ENCODE assay signal across 8 cellular contexts in the genomic region with DNA sequence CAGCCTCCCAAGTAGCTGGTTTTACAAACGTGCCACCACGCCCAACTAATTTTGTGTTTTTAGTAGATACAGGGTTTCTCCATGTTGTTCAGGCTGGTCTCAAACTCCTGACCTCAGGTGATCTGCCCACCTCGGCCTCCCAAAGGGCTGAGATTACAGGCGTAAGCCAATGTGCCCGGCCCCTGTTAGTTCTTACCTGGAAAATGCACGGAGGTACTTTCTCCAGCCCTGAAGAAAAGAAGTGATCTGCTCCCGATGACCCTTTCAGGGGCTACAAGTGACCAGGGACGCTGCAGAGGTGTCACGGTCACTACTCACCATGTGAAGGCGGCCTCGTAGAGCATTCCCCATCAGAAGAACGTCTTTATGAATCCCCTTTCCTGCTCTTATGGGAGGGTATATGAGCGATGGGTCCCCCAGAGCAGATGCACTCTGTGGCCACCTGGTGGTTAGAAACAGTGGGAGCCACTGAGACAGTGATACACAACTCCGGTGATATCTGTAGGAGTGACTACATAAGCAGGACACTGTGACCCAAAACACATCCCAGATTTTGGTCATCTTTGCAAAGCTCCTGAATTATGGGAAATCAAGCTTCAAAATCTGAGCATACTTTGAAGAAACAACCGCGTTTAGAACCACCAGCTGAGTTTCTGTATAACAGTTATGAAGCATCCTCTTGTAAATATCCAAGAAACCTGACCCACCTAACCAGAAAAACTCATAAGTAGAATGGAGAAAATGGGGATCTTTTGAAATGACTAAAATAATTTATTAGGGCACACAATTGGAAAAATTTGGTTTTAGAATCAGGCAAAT.
DNase-seq lines count a peak whose midpoint lies in the region; ATAC-seq, FAIRE-seq and TF ChIP-seq lines count a peak whose summit lies in the region.
"Not testable (repeated sequence)": the region's sequence is repeated elsewhere in the genome, so short reads cannot be mapped to it uniquely, and the experiment has no call there.

No MANE protein-coding gene starts in this region.

- H3K4me2 ChIP-seq in K562 (ENCODE audit: insufficient read depth, low read length) = peak overlapping the region; percentile 43; the same call in 1 of the 2 replicates

- peak; percentile 78 to 83 for TF ChIP-seq RAD21 in K562 (CRISPR knock-in tag; conservative IDR thresholded peaks at IDR 0.05 in 1 of 2, IDR thresholded peaks at IDR 0.05 in 1 of 2)

- H3K27ac Mint-ChIP-seq in HFFc6; activated CD4-positive, alpha-beta T cell treated with anti-CD3 and anti-CD28 coated beads, Interleukin-2, amount 10 ng/mL, durations not matched to agents 24 days and 14 days; glutamatergic neuron (ENCODE audit: unreplicated experiment); natural killer cell: not testable (repeated sequence)

- not testable (repeated sequence) for H3K27ac ChIP-seq in K562 (ENCODE audit: extremely low read depth, low read depth, low read length); transverse colon

- H3K9me3 ChIP-seq in K562 (replicated peaks; ENCODE audit: control insufficient read depth, insufficient read depth, low read depth, low read length); transverse colon: not testable (repeated sequence)

- not testable (repeated sequence) for H3K36me3 ChIP-seq in K562 (ENCODE audit: control insufficient read depth, insufficient read depth, low read length); transverse colon

- H3K4me3 ChIP-seq in K562, transverse colon: not testable (repeated sequence)

- H3K27me3 ChIP-seq in K562 (ENCODE audit: control insufficient read depth in 2 of 2, insufficient read depth in 2 of 2, low read length in 2 of 2); transverse colon: not testable (repeated sequence)

- H4K20me1 ChIP-seq in K562 (replicated peaks; ENCODE audit: control insufficient read depth, insufficient read depth, low read length) = not testable (repeated sequence)

- peak; percentile 88 for FAIRE-seq in K562 (lab: Jason Lieb, UNC)

- BruUV-seq in K562 (replicated peaks; lab: Mats Ljungman, UMichigan) = not testable (repeated sequence)

- peak overlapping the region; percentile 76 for H2AFZ ChIP-seq in K562 (ENCODE audit: low read depth, low read length)

- not testable (repeated sequence) for TF ChIP-seq POLR2A in K562 (conservative IDR thresholded peaks at IDR 0.05); transverse colon (IDR thresholded peaks at IDR 0.05)

- POLR2A ChIA-PET in K562 (lab: Yijun Ruan, JAX) = not testable (repeated sequence)

- intact Hi-C loops in activated CD4-positive, alpha-beta T cell treated with anti-CD3 and anti-CD28 coated beads, Interleukin-2, amount 10 ng/mL, durations not matched to agents 24 days and 14 days (cut with micrococcal nuclease); K562 (cut with micrococcal nuclease); transverse colon (cut with DNase I; ENCODE audit: low total_unique reads): not testable (repeated sequence)
- intact Hi-C loops in natural killer cell (cut with micrococcal nuclease) = loop anchor here (10.0 kb wide), 1 partner anchor 1010 kb away; a partner anchor contains a TSS

- WGBS in K562 (ENCODE audit: insufficient coverage, low coverage, missing lambda C conversion rate) = 9% methylated on average over 11 of the region's 16 CpGs
- WGBS in transverse colon (ENCODE audit: low coverage in 1 of 2), 2 donors = 0 to 44% methylated on average over 1 to 16 of the region's 16 CpGs

- not testable (repeated sequence) for H3K4me1 ChIP-seq in K562 (replicated peaks in 1 of 2; ENCODE audit: control insufficient read depth in 2 of 2, insufficient read depth in 2 of 2, low read length in 2 of 2); transverse colon

- not testable (repeated sequence) for H3K27me3 Mint-ChIP-seq in HFFc6 (ENCODE audit: insufficient read depth); glutamatergic neuron (ENCODE audit: unreplicated experiment)
- H3K27me3 Mint-ChIP-seq in activated CD4-positive, alpha-beta T cell treated with anti-CD3 and anti-CD28 coated beads, Interleukin-2, amount 10 ng/mL, durations not matched to agents 24 days and 14 days = peaks cover 14% of the 10 kb centered on the region
- H3K27me3 Mint-ChIP-seq in natural killer cell (ENCODE audit: low read depth in 2 of 2) = peaks cover 5 to 11% of the 10 kb centered on the region in 2 donors

- not testable (repeated sequence) for H3K36me3 Mint-ChIP-seq in HFFc6 (ENCODE audit: low read depth); activated CD4-positive, alpha-beta T cell treated with anti-CD3 and anti-CD28 coated beads, Interleukin-2, amount 10 ng/mL, durations not matched to agents 24 days and 14 days (ENCODE audit: low read depth); glutamatergic neuron (ENCODE audit: unreplicated experiment); natural killer cell

- CTCF ChIA-PET in K562 (lab: Yijun Ruan, JAX; ENCODE audit: low intra/inter-chr PET ratio) = not testable (repeated sequence)

- not testable (repeated sequence) for H3K4me1 Mint-ChIP-seq in HFFc6 (ENCODE audit: low read depth); activated CD4-positive, alpha-beta T cell treated with anti-CD3 and anti-CD28 coated beads, Interleukin-2, amount 10 ng/mL, durations not matched to agents 24 days and 14 days; glutamatergic neuron (ENCODE audit: low read depth, unreplicated experiment); natural killer cell

- DNase-seq in DMS114 treated with DMSO at 0.1 percent for 48 hours (lab: John Stamatoyannopoulos, UW; ENCODE audit: unreplicated experiment) = peak; percentile 7
- not testable (repeated sequence) for DNase-seq in HFFc6, natural killer cell
- peak; percentile 62 for DNase-seq in NCI-H82 (lab: John Stamatoyannopoulos, UW)
- peak; percentile 74 for DNase-seq in activated CD4-positive, alpha-beta T cell treated with anti-CD3 and anti-CD28 coated beads, Interleukin-2, amount 10 ng/mL, durations not matched to agents 24 days and 14 days
- DNase-seq in K562 (ENCODE audit: extremely low read depth in 1 of 4, low spot score in 3 of 4) = peak; percentile 18 to 54 (median 38)
- DNase-seq in glutamatergic neuron = peak; percentile 41
- DNase-seq in transverse colon = peak; percentile 19

- peak; percentile 93 for ATAC-seq in K562
- peak in 2 of 3 donors; percentile 44 to 54 for ATAC-seq in natural killer cell

- peak; percentile 78 for TF ChIP-seq CTCF in HFFc6 (IDR thresholded peaks at IDR 0.05)
- peak; percentile 58 to 68 (median 63) for TF ChIP-seq CTCF in K562 (IDR thresholded peaks at IDR 0.05 in 2 of 3, conservative IDR thresholded peaks at IDR 0.05 in 1 of 3; ENCODE audit: insufficient read depth in 2 of 3, low read depth in 1 of 3, low read length in 3 of 3)
- TF ChIP-seq CTCF in glutamatergic neuron (IDR thresholded peaks at IDR 0.05; ENCODE audit: partially characterized antibody, unreplicated experiment) = peak; percentile 73
- peak; percentile 49 for TF ChIP-seq CTCF in natural killer cell (IDR thresholded peaks at IDR 0.05)
- peak; percentile 53 to 69 (median 59) for TF ChIP-seq CTCF in transverse colon (IDR thresholded peaks at IDR 0.05)

- H3K9me1 ChIP-seq in K562 (ENCODE audit: control insufficient read depth, insufficient read depth, low read length) = not testable (repeated sequence)

- not testable (repeated sequence) for TF ChIP-seq EP300 in K562 (IDR thresholded peaks at IDR 0.05; ENCODE audit: low read length); transverse colon (IDR thresholded peaks at IDR 0.05; ENCODE audit: low read depth)

- in situ Hi-C loops in K562 (cut with MboI); transverse colon (cut with MboI; ENCODE audit: low pct_ligation_motif_present in 1 of 4, low pct_unique_long_range_greater_than_20kb in 1 of 4, low sequenced_read_pairs in 3 of 4): not testable (repeated sequence)

- H3K4me3 Mint-ChIP-seq in HFFc6; activated CD4-positive, alpha-beta T cell treated with anti-CD3 and anti-CD28 coated beads, Interleukin-2, amount 10 ng/mL, durations not matched to agents 24 days and 14 days; glutamatergic neuron (ENCODE audit: unreplicated experiment); natural killer cell: not testable (repeated sequence)

- not testable (repeated sequence) for H3K79me2 ChIP-seq in K562 (ENCODE audit: control insufficient read depth, insufficient read depth, low read length)

- not testable (repeated sequence) for H3K9me3 Mint-ChIP-seq in HFFc6; activated CD4-positive, alpha-beta T cell treated with anti-CD3 and anti-CD28 coated beads, Interleukin-2, amount 10 ng/mL, durations not matched to agents 24 days and 14 days; glutamatergic neuron (ENCODE audit: unreplicated experiment); natural killer cell

- not testable (repeated sequence) for H3K9ac ChIP-seq in K562 (ENCODE audit: insufficient read depth in 1 of 2, low read depth in 2 of 2, low read length in 2 of 2)

TF ChIP-seq in K562, 482 proteins besides CTCF, POLR2A, EP300 and RAD21:
- TF ChIP-seq, protein P1, sequence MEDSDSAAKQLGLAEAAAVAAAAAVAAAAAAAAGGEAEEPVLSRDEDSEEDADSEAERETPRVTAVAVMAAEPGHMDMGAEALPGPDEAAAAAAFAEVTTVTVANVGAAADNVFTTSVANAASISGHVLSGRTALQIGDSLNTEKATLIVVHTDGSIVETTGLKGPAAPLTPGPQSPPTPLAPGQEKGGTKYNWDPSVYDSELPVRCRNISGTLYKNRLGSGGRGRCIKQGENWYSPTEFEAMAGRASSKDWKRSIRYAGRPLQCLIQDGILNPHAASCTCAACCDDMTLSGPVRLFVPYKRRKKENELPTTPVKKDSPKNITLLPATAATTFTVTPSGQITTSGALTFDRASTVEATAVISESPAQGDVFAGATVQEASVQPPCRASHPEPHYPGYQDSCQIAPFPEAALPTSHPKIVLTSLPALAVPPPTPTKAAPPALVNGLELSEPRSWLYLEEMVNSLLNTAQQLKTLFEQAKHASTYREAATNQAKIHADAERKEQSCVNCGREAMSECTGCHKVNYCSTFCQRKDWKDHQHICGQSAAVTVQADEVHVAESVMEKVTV (CRISPR knock-in tag; IDR thresholded peaks at IDR 0.05) = 0 out of 2 replicates have a peak, but pooled peaks have one; percentile 48
- TF ChIP-seq MAZ (CRISPR knock-in tag; conservative IDR thresholded peaks at IDR 0.05 in 1 of 2, IDR thresholded peaks at IDR 0.05 in 1 of 2) (peak in 1 of 2 experiments; percentile 28; a peak in 1 of 4 replicates), SMC3 (conservative IDR thresholded peaks at IDR 0.05; ENCODE audit: insufficient read depth, low read depth, low read length) (peak; percentile 26; the same call in 1 of the 2 replicates)
